Comparison of ENCODE assay signal across 22 cellular contexts in genomic region chr11:88455974-88456373, GRCh38.
"Had no signal": no experiment of that assay in that cellular context is flagged by ENCODE, and none has a peak within 500 bp of the region (broad histone marks: within the 10 kb centered on the region; RNA-seq: fewer than 3 reads in every experiment).

No MANE protein-coding gene starts in this region.

- ATAC-seq: gastrocnemius medialis, heart right ventricle, left cardiac atrium, left lung, left ventricle myocardium superior, lower lobe of right lung, mucosa of descending colon had no signal

- H3K36me3 ChIP-seq: esophagus muscularis mucosa, gastrocnemius medialis, heart right ventricle, left lung, lower lobe of right lung had no signal

- H3K4me1 ChIP-seq: esophagus muscularis mucosa, gastrocnemius medialis, heart right ventricle, left lung, lower lobe of right lung had no signal

- H3K27me3 ChIP-seq: dorsolateral prefrontal cortex, esophagus muscularis mucosa, gastrocnemius medialis, heart right ventricle, left lung had no signal

- DNase-seq: dermis blood vessel endothelial cell; dorsolateral prefrontal cortex; effector CD4-positive, alpha-beta T cell; effector memory CD4-positive, alpha-beta T cell; foreskin melanocyte; gastrocnemius medialis; glutamatergic neuron; head of caudate nucleus; heart right ventricle; hippocampal formation; left cardiac atrium; left lung; left ventricle myocardium superior; lower lobe of right lung; mesendoderm; mucosa of descending colon had no signal

- H3K4me3 ChIP-seq: coronary artery, dorsolateral prefrontal cortex, esophagus muscularis mucosa, gastrocnemius medialis, heart right ventricle, left lung, lower lobe of right lung, mucosa of descending colon had no signal

- FAIRE-seq: colon, endothelial cell of umbilical vein, islet of Langerhans, keratinocyte had no signal

- H3K27ac ChIP-seq: coronary artery, dorsolateral prefrontal cortex, esophagus muscularis mucosa, gastrocnemius medialis, heart right ventricle, left lung, lower lobe of right lung had no signal

- H3K9me3 ChIP-seq: gastrocnemius medialis had no signal
